Comparison of ENCODE assay signal across 17 cellular contexts in genomic region chr22:46572911-46573780, GRCh38. TPM values are rescaled to one million over a fixed set of nuclear protein-coding genes. Genes with fewer than 3 reads are reported as not detected.
A peak's percentile ranks its signal among the peaks of the same experiment; 100 is the strongest.
DNase-seq lines count a peak whose midpoint lies in the region; ATAC-seq and TF ChIP-seq lines count a peak whose summit lies in the region.
"Had no signal": no experiment of that assay in that cellular context is flagged by ENCODE, and none has a peak within 500 bp of the region (broad histone marks: within the 10 kb centered on the region; RNA-seq: fewer than 3 reads in every experiment).

No MANE protein-coding gene starts in this region.

- no peak for TF ChIP-seq EP300 in stomach (IDR thresholded peaks at IDR 0.05)

- peaks cover 8% of the 10 kb centered on the region for H3K27me3 Mint-ChIP-seq in endodermal cell (ENCODE audit: insufficient read depth)

- no peaks in the 10 kb centered on the region for H3K36me3 ChIP-seq in endodermal cell (ENCODE audit: control insufficient read depth, insufficient read depth, low read length)
- H3K36me3 ChIP-seq in right lobe of liver = no peaks in the 10 kb centered on the region
- H3K36me3 ChIP-seq in stomach = no peaks in the 10 kb centered on the region

- H3K27ac Mint-ChIP-seq in endodermal cell = no peak overlapping the region

- no peak overlapping the region for H3K4me3 Mint-ChIP-seq in endodermal cell

- ATAC-seq in Right ventricle myocardium inferior (no peak), left cardiac atrium (no peak), right lobe of liver (no peak), GM21447 (IDR thresholded peaks at IDR 0.05; ENCODE audit: unreplicated experiment) (no peak)
- ATAC-seq: A549, GM12878 had no signal

- H3K27me3 ChIP-seq in endodermal cell (ENCODE audit: control insufficient read depth, insufficient read depth, low read length, poor library complexity, severe bottlenecking) = no peaks in the 10 kb centered on the region
- no peaks in the 10 kb centered on the region for H3K27me3 ChIP-seq in right lobe of liver
- no peaks in the 10 kb centered on the region for H3K27me3 ChIP-seq in stomach

- H3K4me1 ChIP-seq in endodermal cell (ENCODE audit: control insufficient read depth, insufficient read depth, low read length) (peaks cover 8% of the 10 kb centered on the region), right lobe of liver (peaks cover 0 to 26% (median 13%) of the 10 kb centered on the region in 4 donors), stomach (peaks cover 37 to 47% (median 45%) of the 10 kb centered on the region in 4 donors)

- H3K9ac ChIP-seq in endodermal cell (ENCODE audit: extremely low read depth, low read length, poor library complexity, severe bottlenecking) = no peak overlapping the region

- H3K27ac ChIP-seq in endodermal cell (ENCODE audit: low read depth, low read length) (no peak overlapping the region), right lobe of liver (no peak overlapping the region), stomach (peak overlapping the region; percentile 38 to 89 (median 85))
- H3K27ac ChIP-seq: A549, C4-2B had no signal

- 90 to 94% methylated on average over 5 to 19 of the region's 19 CpGs for WGBS in endodermal cell (ENCODE audit: insufficient coverage in 1 of 2, insufficient read length in 1 of 2), 2 experiments
- no CpG with 5 or more reads among the region's 19 CpGs for WGBS in right lobe of liver (ENCODE audit: insufficient coverage, low coverage, low lambda C conversion rate, missing lambda C conversion rate)
- WGBS in stomach, 5 donors = 41 to 61% (median 50%) methylated on average over 14 to 19 of the region's 19 CpGs

- H3K9me3 ChIP-seq in endodermal cell (ENCODE audit: control insufficient read depth, low read length) (peaks cover 8% of the 10 kb centered on the region), right lobe of liver (no peaks in the 10 kb centered on the region), stomach (peaks cover 0 to 15% (median 10%) of the 10 kb centered on the region in 4 donors)

- TF ChIP-seq POLR2A in right lobe of liver (IDR thresholded peaks at IDR 0.05) (no peak), stomach (IDR thresholded peaks at IDR 0.05) (no peak)

- peaks cover 19% of the 10 kb centered on the region for H3K4me1 Mint-ChIP-seq in endodermal cell

- peak; percentile 59 for DNase-seq in Right ventricle myocardium inferior (ENCODE audit: missing footprints)
- DNase-seq in left cardiac atrium = no peak
- peak; percentile 43 for DNase-seq in endodermal cell
- peak; percentile 13 to 42 (median 40) for DNase-seq in right lobe of liver
- DNase-seq in stomach = peak; percentile 63
- no peak for DNase-seq in cortex of kidney (lab: John Stamatoyannopoulos, UW)
- no peak for DNase-seq in NCI-H187 (lab: John Stamatoyannopoulos, UW)
- DNase-seq: GDM1, GOT3, NCI-H1048, NCI-H1436 treated with DMSO at 0.1 percent for 48 hours, NCI-H2081 treated with DMSO at 0.1 percent for 48 hours, NCI-H524 treated with DMSO at 0.1 percent for 48 hours had no signal

- intact Hi-C loops in Right ventricle myocardium inferior (cut with DNase I) (no loop called here), left cardiac atrium (cut with DNase I) (loop anchor here in 1 of 2 donors (10.0 kb wide), 1 partner anchor 102 kb away; no protein-coding TSS in a partner anchor), right lobe of liver (cut with DNase I) (loop anchor here in 1 of 2 donors (10.0 kb wide), 1 partner anchor 82 kb away; no protein-coding TSS in a partner anchor), stomach (cut with DNase I; ENCODE audit: low total_unique reads) (no loop called here)

- H3K4me3 ChIP-seq in endodermal cell (ENCODE audit: low read length) (no peak overlapping the region), right lobe of liver (no peak overlapping the region), stomach (no peak overlapping the region)
- H3K4me3 ChIP-seq: A549, GM12878 had no signal

- H3K9me3 Mint-ChIP-seq in endodermal cell = peaks cover 11% of the 10 kb centered on the region

- TF ChIP-seq CTCF in endodermal cell (conservative IDR thresholded peaks at IDR 0.05) (no peak), right lobe of liver (IDR thresholded peaks at IDR 0.05) (no peak), stomach (IDR thresholded peaks at IDR 0.05) (no peak)

- H3K36me3 Mint-ChIP-seq in endodermal cell (ENCODE audit: low read depth) = no peaks in the 10 kb centered on the region

RNA-seq across cellular contexts. Expression of gene CELSR1, which starts 35.7 kb away (rescaled TPM):
- total RNA-seq in Right ventricle myocardium inferior (8.4 TPM), left cardiac atrium (1 to 10 TPM; 6.5 to 8.1 TPM), endodermal cell (10 to 100 TPM; 24.4 to 34.1 TPM), right lobe of liver (1 to 10 TPM; 2.9 to 8.2 (median 5.0) TPM), stomach (10 to 100 TPM in 4 of 5 donors, under 1 TPM in 1; 0.29 to 78.2 (median 29.8) TPM)
- polyA plus RNA-seq in endodermal cell (2013, experiment 1 of 2) = 27.1 TPM
- 27.1 TPM for polyA plus RNA-seq in endodermal cell (2013, experiment 2 of 2)
- 10 to 100 TPM in 1 of 3 donors, 1 to 10 TPM in 2; 1.8 to 15.7 (median 4.6) TPM for polyA plus RNA-seq in stomach

RNA-seq across cellular contexts. Expression of gene GRAMD4, which starts 47.0 kb away (rescaled TPM):
- total RNA-seq in Right ventricle myocardium inferior (80.0 TPM), left cardiac atrium (10 to 100 TPM; 58.5 to 95.4 TPM), endodermal cell (10 to 100 TPM; 38.0 to 43.3 TPM), right lobe of liver (10 to 100 TPM; 29.7 to 72.0 (median 34.8) TPM), stomach (100 to 1,000 TPM in 1 of 5 donors, 10 to 100 TPM in 4; 20.5 to 452 (median 30.9) TPM)
- 32.1 TPM for polyA plus RNA-seq in endodermal cell (2013, experiment 1 of 2)
- polyA plus RNA-seq in endodermal cell (2013, experiment 2 of 2) = 27.6 TPM
- 10 to 100 TPM in 2 of 3 donors, 1 to 10 TPM in 1; 7.4 to 14.3 (median 13.7) TPM for polyA plus RNA-seq in stomach

Comparison
In these comparisons a context has a peak if more than half of its experiments do, and no peak if none do; other contexts are left out.
1. DNase-seq: peak in Right ventricle myocardium inferior (single experiment), endodermal cell (single experiment), right lobe of liver (3 of 3) and stomach (single experiment); none in left cardiac atrium (single experiment), cortex of kidney (single experiment) and NCI-H187 (0 of 2).
2. H3K27ac ChIP-seq: peak in stomach (5 of 5); none in endodermal cell (single experiment) and right lobe of liver (0 of 3).